ENCODE assay signal across 9 cellular contexts in genomic region chr1:212794561-212795014, GRCh38. TPM values are rescaled to one million over a fixed set of nuclear protein-coding genes. Genes with fewer than 3 reads are reported as not detected.
DNase-seq lines count a peak whose midpoint lies in the region; ATAC-seq and TF ChIP-seq lines count a peak whose summit lies in the region.
"Had no signal": no experiment of that assay in that cellular context is flagged by ENCODE, and none has a peak within 500 bp of the region (broad histone marks: within the 10 kb centered on the region; RNA-seq: fewer than 3 reads in every experiment).

No MANE protein-coding gene starts in this region.

- peaks cover 26% of the 10 kb centered on the region for H3F3A ChIP-seq in SU-DHL-6 (ENCODE audit: insufficient read depth)

- no peak overlapping the region for H3K4me3 ChIP-seq in BLaER1
- peak overlapping the region; percentile 49 for H3K4me3 ChIP-seq in SU-DHL-6 (ENCODE audit: insufficient read depth, low read length, poor library complexity, severe bottlenecking)
- H3K4me3 ChIP-seq in neutrophil (ENCODE audit: low read depth in 1 of 2, low read length in 1 of 2), result peak overlapping the region; percentile 17 to 24
- no peak overlapping the region for H3K4me3 ChIP-seq in HAP-1
- H3K4me3 ChIP-seq in breast epithelium, result no peak overlapping the region

- intact Hi-C loops in breast epithelium (cut with DNase I; ENCODE audit: low total_unique reads), result no loop called here

- H3K9me3 ChIP-seq in BLaER1 (no peaks in the 10 kb centered on the region), SU-DHL-6 (ENCODE audit: insufficient read depth, low read length) (no peaks in the 10 kb centered on the region), neutrophil (no peaks in the 10 kb centered on the region), HAP-1 (no peaks in the 10 kb centered on the region), breast epithelium (no peaks in the 10 kb centered on the region)

- peaks cover 47% of the 10 kb centered on the region for H3K4me1 ChIP-seq in BLaER1
- H3K4me1 ChIP-seq in neutrophil (ENCODE audit: control insufficient read depth in 1 of 2, insufficient read depth in 1 of 2, low read depth in 1 of 2, low read length in 1 of 2), result peaks cover 35 to 39% of the 10 kb centered on the region in 2 experiments
- peaks cover 12% of the 10 kb centered on the region; the same call in 1 of the 2 replicates for H3K4me1 ChIP-seq in HAP-1
- peaks cover 0 to 7% of the 10 kb centered on the region in 2 donors for H3K4me1 ChIP-seq in breast epithelium

- H3K9ac ChIP-seq in BLaER1, result no peak overlapping the region
- peak overlapping the region; percentile 46 for H3K9ac ChIP-seq in SU-DHL-6 (ENCODE audit: low read length)

- H3K27ac ChIP-seq in BLaER1, result peak overlapping the region; percentile 66
- H3K27ac ChIP-seq in SU-DHL-6 (ENCODE audit: low read depth, low read length), result peak overlapping the region; percentile 87
- H3K27ac ChIP-seq in neutrophil, result peak overlapping the region; percentile 82
- no peak overlapping the region for H3K27ac ChIP-seq in breast epithelium

- H3K4me2 ChIP-seq in BLaER1, result peak overlapping the region; percentile 92
- H3K4me2 ChIP-seq in SU-DHL-6 (ENCODE audit: low read depth, low read length, poor library complexity, severe bottlenecking), result peak overlapping the region; percentile 83

- H2AFZ ChIP-seq in SU-DHL-6 (ENCODE audit: low read depth, low read length, severe bottlenecking), result peak overlapping the region; percentile 72

- H4K20me1 ChIP-seq in BLaER1, result no peaks in the 10 kb centered on the region
- no peaks in the 10 kb centered on the region for H4K20me1 ChIP-seq in SU-DHL-6 (ENCODE audit: low read depth, low read length)

- no peak for TF ChIP-seq CTCF in SU-DHL-6 (IDR thresholded peaks at IDR 0.05; ENCODE audit: insufficient read depth, low read length, poor library complexity, severe bottlenecking)
- no peak for TF ChIP-seq CTCF in neutrophil (IDR thresholded peaks at IDR 0.05)
- no peak for TF ChIP-seq CTCF in breast epithelium (IDR thresholded peaks at IDR 0.05)

- in situ Hi-C loops in HAP-1 (cut with MboI; ENCODE audit: low sequenced_read_pairs), result no loop called here

- H3K36me3 ChIP-seq in BLaER1 (peaks cover 33% of the 10 kb centered on the region), SU-DHL-6 (ENCODE audit: low read length) (peaks cover 24% of the 10 kb centered on the region), neutrophil (peaks cover 23% of the 10 kb centered on the region), HAP-1 (replicated peaks) (peaks cover 10% of the 10 kb centered on the region), breast epithelium (no peaks in the 10 kb centered on the region)

- peaks cover 34% of the 10 kb centered on the region for H3K79me2 ChIP-seq in SU-DHL-6 (ENCODE audit: insufficient read depth, low read length)

- no peak for DNase-seq in HAP-1 (ENCODE audit: low spot score in 2 of 2)
- no peak for DNase-seq in NCI-H2029 (lab: John Stamatoyannopoulos, UW)
- no peak for DNase-seq in breast epithelium (ENCODE audit: low spot score in 2 of 2)

- ATAC-seq in GM19035 (IDR thresholded peaks at IDR 0.05; ENCODE audit: unreplicated experiment) (peak; percentile 73), HG03095 (IDR thresholded peaks at IDR 0.05; ENCODE audit: unreplicated experiment) (peak; percentile 81)

- TF ChIP-seq POLR2A in breast epithelium (IDR thresholded peaks at IDR 0.05), result no peak

- H3K27me3 ChIP-seq in BLaER1, result no peaks in the 10 kb centered on the region
- H3K27me3 ChIP-seq in SU-DHL-6 (ENCODE audit: low read length), result no peaks in the 10 kb centered on the region
- H3K27me3 ChIP-seq in neutrophil, result no peaks in the 10 kb centered on the region
- H3K27me3 ChIP-seq in HAP-1 (ENCODE audit: low read depth), result no peaks in the 10 kb centered on the region
- H3K27me3 ChIP-seq in breast epithelium, result no peaks in the 10 kb centered on the region

- no peaks in the 10 kb centered on the region for H3K9me2 ChIP-seq in SU-DHL-6 (replicated peaks; ENCODE audit: insufficient read depth, low read length)

RNA-seq across cellular contexts. Expression of gene TATDN3, which starts 2.9 kb away (rescaled TPM):
- total RNA-seq in breast epithelium, result 10 to 100 TPM in 2 of 3 donors, 1 to 10 TPM in 1; 9.2 to 28.6 (median 15.5) TPM

RNA-seq across cellular contexts. Expression of gene NSL1, which starts 3.0 kb away (rescaled TPM):
- 10 to 100 TPM; 28.5 to 47.5 (median 44.6) TPM for total RNA-seq in breast epithelium

RNA-seq across cellular contexts. Expression of gene SPATA45, which starts 52.9 kb away (rescaled TPM):
- not detected for total RNA-seq in breast epithelium
- total RNA-seq: mononuclear cell had no signal

Comparison
In these comparisons a context has a peak if more than half of its experiments do, and no peak if none do; other contexts are left out.
1. H3K27ac ChIP-seq: peak in BLaER1 (single experiment), SU-DHL-6 (single experiment) and neutrophil (single experiment); none in breast epithelium (0 of 2).
2. H3K4me3 ChIP-seq: peak in SU-DHL-6 (single experiment) and neutrophil (2 of 2); none in BLaER1 (single experiment), HAP-1 (single experiment) and breast epithelium (0 of 3).